In genomic region chr17:53119773-53120172, GRCh38 we compare ENCODE assay signal across 28 cellular contexts.
"Had no signal": no experiment of that assay in that cellular context is flagged by ENCODE, and none has a peak within 500 bp of the region (broad histone marks: within the 10 kb centered on the region; RNA-seq: fewer than 3 reads in every experiment).

No MANE protein-coding gene starts in this region.

- H3K27me3 ChIP-seq: esophagus squamous epithelium, gastrocnemius medialis, heart right ventricle, left lung had no signal

- H3K4me3 ChIP-seq: esophagus squamous epithelium, gastrocnemius medialis, heart right ventricle, left lung, lower lobe of right lung, mucosa of descending colon had no signal

- FAIRE-seq: endometrium, islet of Langerhans, keratinocyte had no signal

- H3K27ac ChIP-seq: epithelial cell of prostate, esophagus squamous epithelium, gastrocnemius medialis, heart right ventricle, left lung, lower lobe of right lung had no signal

- H3K36me3 Mint-ChIP-seq: naive B cell; naive thymus-derived CD8-positive, alpha-beta T cell had no signal

- H3K4me1 Mint-ChIP-seq: endodermal cell; mesothelial cell of epicardium; naive B cell; naive thymus-derived CD8-positive, alpha-beta T cell had no signal

- H3K4me3 Mint-ChIP-seq: dendritic cell treated with granulocyte-macrophage colony-stimulating factor and Interleukin-4, amounts not matched to agents 40 ng/mL and 50 ng/mL, for 4 days; effector memory CD8-positive, alpha-beta T cell; endodermal cell; mesothelial cell of epicardium; naive B cell; naive thymus-derived CD8-positive, alpha-beta T cell had no signal

- DNase-seq: cortex of kidney; effector CD8-positive, alpha-beta T cell; effector memory CD8-positive, alpha-beta T cell; endodermal cell; erythroblast; esophagus squamous epithelium; foreskin fibroblast; foreskin melanocyte; gastrocnemius medialis; glutamatergic neuron; head of caudate nucleus; heart right ventricle; hippocampal formation; left cardiac atrium; left lung; left ventricle myocardium superior; lower lobe of right lung; mesenchymal stem cell; mucosa of descending colon; naive B cell; naive thymus-derived CD8-positive, alpha-beta T cell had no signal

- H3K4me1 ChIP-seq: esophagus squamous epithelium, gastrocnemius medialis, heart right ventricle, left lung, lower lobe of right lung had no signal

- H3K27ac Mint-ChIP-seq: dendritic cell treated with granulocyte-macrophage colony-stimulating factor and Interleukin-4, amounts not matched to agents 40 ng/mL and 50 ng/mL, for 4 days; effector memory CD8-positive, alpha-beta T cell; endodermal cell; mesothelial cell of epicardium; naive B cell; naive thymus-derived CD8-positive, alpha-beta T cell had no signal

- ATAC-seq: effector memory CD8-positive, alpha-beta T cell; esophagus mucosa; gastrocnemius medialis; heart right ventricle; left cardiac atrium; left lung; left ventricle myocardium superior; lower lobe of right lung; mucosa of descending colon; naive thymus-derived CD8-positive, alpha-beta T cell had no signal

- H3K36me3 ChIP-seq: esophagus squamous epithelium, gastrocnemius medialis, heart right ventricle, left lung, lower lobe of right lung had no signal

- H3K27me3 Mint-ChIP-seq: dendritic cell treated with granulocyte-macrophage colony-stimulating factor and Interleukin-4, amounts not matched to agents 40 ng/mL and 50 ng/mL, for 4 days; effector memory CD8-positive, alpha-beta T cell; naive B cell; naive thymus-derived CD8-positive, alpha-beta T cell had no signal
